In the genomic region with DNA sequence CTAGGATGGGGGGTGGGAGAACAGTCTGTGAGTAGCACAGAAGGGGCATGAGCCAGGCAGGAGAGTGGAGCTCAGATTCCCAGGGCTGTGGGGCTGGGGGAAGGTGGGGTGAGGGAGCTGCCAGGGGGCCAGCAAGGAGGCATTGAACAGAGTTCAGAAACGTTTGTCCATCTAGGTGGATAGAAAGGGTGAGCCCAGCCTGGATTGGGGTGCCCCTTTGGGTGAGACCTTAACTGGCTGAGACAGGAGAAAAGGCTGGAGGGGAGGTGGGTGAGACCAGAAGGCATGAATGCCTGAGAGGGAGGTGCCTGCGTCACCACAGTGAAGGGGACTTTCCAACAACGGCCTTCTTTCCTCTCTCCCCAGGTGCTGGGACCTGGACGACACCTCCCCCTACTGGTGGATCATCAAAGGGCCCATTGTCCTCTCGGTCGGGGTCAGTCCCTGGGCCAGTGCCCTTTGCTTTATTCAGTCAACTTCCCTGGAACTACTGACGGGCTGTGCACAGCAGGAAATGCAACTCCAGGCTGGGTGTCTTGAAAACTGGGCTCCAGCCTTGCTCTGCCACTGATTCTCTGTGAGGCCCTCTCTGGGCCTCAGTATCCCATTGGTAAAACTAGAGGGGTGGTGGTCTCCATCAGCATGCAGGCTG, we compare ENCODE assay signal across 9 cellular contexts. TPM values are rescaled to one million over a fixed set of nuclear protein-coding genes. Genes with fewer than 3 reads are reported as not detected.
A peak's percentile ranks its signal among the peaks of the same experiment; 100 is the strongest.
DNase-seq lines count a peak whose midpoint lies in the region; ATAC-seq and TF ChIP-seq lines count a peak whose summit lies in the region.
"Had no signal": no experiment of that assay in that cellular context is flagged by ENCODE, and none has a peak within 500 bp of the region (broad histone marks: within the 10 kb centered on the region; RNA-seq: fewer than 3 reads in every experiment).

No MANE protein-coding gene starts in this region.

- no peaks in the 10 kb centered on the region for H3K4me1 ChIP-seq in CD8-positive, alpha-beta memory T cell (ENCODE audit: insufficient read depth, low read length)

- no peaks in the 10 kb centered on the region for H3K36me3 ChIP-seq in CD8-positive, alpha-beta memory T cell (ENCODE audit: insufficient read depth, low read length)

- DNase-seq in NCI-H1417 (lab: John Stamatoyannopoulos, UW) (peak in 2 of 3 experiments; percentile 26 to 37), NCI-H1417 treated with DMSO at 0.1 percent for 48 hours (lab: John Stamatoyannopoulos, UW) (no peak), SK-MEL-5 (ENCODE audit: low read depth, low spot score) (peak; percentile 73), dermis microvascular lymphatic vessel endothelial cell (ENCODE audit: low read depth in 2 of 2) (peak; percentile 48 to 73), mesothelial cell of epicardium (ENCODE audit: low spot score in 2 of 2, unreplicated experiment in 2 of 2) (peak in 1 of 2 experiments; percentile 46)
- DNase-seq in CD8-positive, alpha-beta memory T cell: no peak

- no peaks in the 10 kb centered on the region for H3K27me3 ChIP-seq in CD8-positive, alpha-beta memory T cell (ENCODE audit: insufficient read depth, low read length, poor library complexity, severe bottlenecking)

- H3K36me3 Mint-ChIP-seq in mesothelial cell of epicardium: no peaks in the 10 kb centered on the region
- no peaks in the 10 kb centered on the region for H3K36me3 Mint-ChIP-seq in CD8-positive, alpha-beta memory T cell
- H3K36me3 Mint-ChIP-seq: CD4-positive, alpha-beta memory T cell had no signal

- no peaks in the 10 kb centered on the region for H3K4me1 Mint-ChIP-seq in mesothelial cell of epicardium
- H3K4me1 Mint-ChIP-seq in CD8-positive, alpha-beta memory T cell: peaks cover 0 to 4% (median 0%) of the 10 kb centered on the region in 3 donors

- POLR2A ChIA-PET in CD8-positive, alpha-beta memory T cell (lab: Charles Lee): no interaction called here

- TF ChIP-seq CTCF in mesothelial cell of epicardium (IDR thresholded peaks at IDR 0.05; ENCODE audit: unreplicated experiment): peak; percentile 73

- H3K4me3 ChIP-seq in CD8-positive, alpha-beta memory T cell (ENCODE audit: low read length): no peak overlapping the region

- H3K4me3 Mint-ChIP-seq in mesothelial cell of epicardium: no peak overlapping the region
- no peak overlapping the region for H3K4me3 Mint-ChIP-seq in CD8-positive, alpha-beta memory T cell
- H3K4me3 Mint-ChIP-seq: CD4-positive, alpha-beta memory T cell had no signal

- ATAC-seq in GM21367 (IDR thresholded peaks at IDR 0.05; ENCODE audit: unreplicated experiment): peak; percentile 91
- ATAC-seq in HG03460 (IDR thresholded peaks at IDR 0.05; ENCODE audit: unreplicated experiment): peak; percentile 89

- in situ Hi-C loops in SK-MEL-5 (cut with HindIII; ENCODE audit: low pct_unique_long_range_greater_than_20kb, low sequenced_read_pairs): no loop called here

- no peaks in the 10 kb centered on the region for H3K9me3 ChIP-seq in CD8-positive, alpha-beta memory T cell (ENCODE audit: low read length)

- CTCF ChIA-PET in CD8-positive, alpha-beta memory T cell (lab: Charles Lee): interaction anchor here (3.2 kb wide), 1 partner anchor 9 kb away, joined by 17 read pairs; no protein-coding TSS in a partner anchor

- H3K27me3 Mint-ChIP-seq in mesothelial cell of epicardium (ENCODE audit: low read depth): peaks cover 63% of the 10 kb centered on the region
- peaks cover 10 to 56% of the 10 kb centered on the region in 2 donors for H3K27me3 Mint-ChIP-seq in CD8-positive, alpha-beta memory T cell

- H3K9me3 Mint-ChIP-seq in mesothelial cell of epicardium: no peaks in the 10 kb centered on the region
- no peaks in the 10 kb centered on the region for H3K9me3 Mint-ChIP-seq in CD8-positive, alpha-beta memory T cell
- H3K9me3 Mint-ChIP-seq: CD4-positive, alpha-beta memory T cell had no signal

- no peak overlapping the region for H3K27ac ChIP-seq in CD8-positive, alpha-beta memory T cell (ENCODE audit: low read depth, low read length)

- H3K27ac Mint-ChIP-seq in mesothelial cell of epicardium: no peak overlapping the region
- H3K27ac Mint-ChIP-seq in CD8-positive, alpha-beta memory T cell: peak overlapping the region in 1 of 8 donors; percentile 43
- H3K27ac Mint-ChIP-seq: CD4-positive, alpha-beta memory T cell had no signal

RNA-seq across cellular contexts. Expression of a gene that starts 11.0 kb away (rescaled TPM):
- not detected in 2 replicates for total RNA-seq in SK-MEL-5 (2014; rRNA removed; shearing (Covaris generic))
- polyA plus RNA-seq in SK-MEL-5 (2015; cell fraction: cytosol; rRNA removed): not detected in 2 replicates
- not detected in 2 replicates for polyA plus RNA-seq in SK-MEL-5 (2015; cell fraction: nucleus; rRNA removed)
- not detected in 2 replicates for total RNA-seq in dermis microvascular lymphatic vessel endothelial cell
- total RNA-seq in mesothelial cell of epicardium: 1.6 TPM in 1 of 3 replicates, not detected in the others
- not detected for total RNA-seq in CD8-positive, alpha-beta memory T cell
- polyA plus RNA-seq in CD8-positive, alpha-beta memory T cell: not detected
- total RNA-seq: CD4-positive, alpha-beta memory T cell had no signal
- polyA plus RNA-seq: CD4-positive, alpha-beta memory T cell had no signal

Comparison
In these comparisons a context has a peak if more than half of its experiments do, and no peak if none do; other contexts are left out.
1. DNase-seq: peak in NCI-H1417 (2 of 3), SK-MEL-5 (single experiment) and dermis microvascular lymphatic vessel endothelial cell (2 of 2); none in NCI-H1417 treated with DMSO at 0.1 percent for 48 hours (single experiment) and CD8-positive, alpha-beta memory T cell (0 of 5).